In the genomic region with DNA sequence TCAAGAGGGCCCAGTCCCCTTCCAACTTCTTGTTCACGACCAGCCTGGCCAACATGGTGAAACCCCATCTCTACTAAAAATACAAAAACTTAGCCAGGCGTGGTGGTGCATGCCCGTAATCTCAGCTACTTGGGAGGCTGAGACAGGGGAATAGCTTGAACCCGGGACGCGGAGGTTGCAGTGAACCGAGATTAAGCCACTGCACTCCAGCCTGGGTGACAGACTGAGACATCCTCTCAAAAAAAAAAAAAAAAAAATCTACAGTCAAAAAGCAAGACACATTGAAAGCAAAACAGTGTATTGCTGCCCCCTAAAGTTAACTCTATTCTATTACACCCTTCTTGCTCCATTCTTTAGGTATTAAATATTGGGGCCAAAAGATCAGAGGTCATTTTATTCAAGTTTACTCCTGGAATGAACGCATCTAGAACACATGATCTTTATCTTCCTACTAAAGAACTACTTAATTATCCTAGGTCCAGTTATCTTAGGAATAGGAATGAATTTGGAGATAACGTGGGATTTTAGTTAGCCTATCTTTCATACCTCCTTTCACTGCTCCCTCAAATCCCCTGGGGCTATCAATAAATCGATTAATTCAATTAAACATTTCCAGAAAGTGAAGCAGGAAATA, we compare ENCODE assay signal across 8 cellular contexts. TPM values are rescaled to one million over a fixed set of nuclear protein-coding genes. Genes with fewer than 3 reads are reported as not detected.
A peak's percentile ranks its signal among the peaks of the same experiment; 100 is the strongest.
DNase-seq lines count a peak whose midpoint lies in the region; ATAC-seq, FAIRE-seq and TF ChIP-seq lines count a peak whose summit lies in the region.

No MANE protein-coding gene starts in this region.

- H3K27ac ChIP-seq in neural progenitor cell, result no peak overlapping the region

- H2AFZ ChIP-seq in neural progenitor cell (replicated peaks), result no peak overlapping the region

- H3K9me3 ChIP-seq in neural progenitor cell (ENCODE audit: low read depth), result no peaks in the 10 kb centered on the region

- no peak overlapping the region for H3K9ac ChIP-seq in neural progenitor cell

- H3K4me3 Mint-ChIP-seq in neural progenitor cell, result peak overlapping the region; percentile 98

- DNase-seq in CMK (ENCODE audit: low read depth) (peak; percentile 22), LHCN-M2 (ENCODE audit: low read depth) (peak; percentile 68), SW480 (ENCODE audit: low spot score) (peak; percentile 76), neural progenitor cell (ENCODE audit: low spot score) (peak; percentile 58), NCI-H1930 (lab: John Stamatoyannopoulos, UW) (no peak)

- H3K27me3 ChIP-seq in neural progenitor cell, result peaks cover 12% of the 10 kb centered on the region

- peaks cover 24% of the 10 kb centered on the region for H3K4me1 Mint-ChIP-seq in neural progenitor cell

- no peak overlapping the region for H3K27ac Mint-ChIP-seq in neural progenitor cell

- peak; percentile 12 for FAIRE-seq in endometrium (lab: Jason Lieb, UNC)

- peaks cover 17% of the 10 kb centered on the region for H3K36me3 ChIP-seq in neural progenitor cell

- peaks cover 19% of the 10 kb centered on the region for H3K4me1 ChIP-seq in neural progenitor cell

- H3K9me3 Mint-ChIP-seq in neural progenitor cell, result no peaks in the 10 kb centered on the region

- H3K79me2 ChIP-seq in neural progenitor cell (ENCODE audit: low read depth), result peaks cover 64% of the 10 kb centered on the region

- peak; percentile 69 for TF ChIP-seq CTCF in neural progenitor cell (IDR thresholded peaks at IDR 0.05)

- ATAC-seq in GM18511 (IDR thresholded peaks at IDR 0.05; ENCODE audit: unreplicated experiment) (peak; percentile 19), HG03025 (IDR thresholded peaks at IDR 0.05; ENCODE audit: low FRiP score, unreplicated experiment) (no peak)

- H3K27me3 Mint-ChIP-seq in neural progenitor cell (ENCODE audit: insufficient read depth, low read depth), result peaks cover 2% of the 10 kb centered on the region

- no peaks in the 10 kb centered on the region for H3F3A ChIP-seq in neural progenitor cell (ENCODE audit: low read depth)

- peak overlapping the region; percentile 93 for H3K4me2 ChIP-seq in neural progenitor cell

- peaks cover 11% of the 10 kb centered on the region for H3K36me3 Mint-ChIP-seq in neural progenitor cell

- peaks cover 31% of the 10 kb centered on the region for H4K20me1 ChIP-seq in neural progenitor cell (ENCODE audit: low read depth)

- peak overlapping the region; percentile 75 for H3K4me3 ChIP-seq in neural progenitor cell

RNA-seq across cellular contexts. Expression of gene ATG12, which starts 2.4 kb away (rescaled TPM):
- 72.9 and 78.6 TPM in 2 replicates for total RNA-seq in LHCN-M2 (2014; rRNA removed)
- 45.5 TPM for polyA plus RNA-seq in LHCN-M2 (2012)
- total RNA-seq in neural progenitor cell (ENCODE audit: low replicate concordance), result 50.4 and 122 TPM in 2 replicates

RNA-seq across cellular contexts. Expression of gene AP3S1, which starts 2.7 kb away (rescaled TPM):
- 171 and 369 TPM in 2 replicates for total RNA-seq in LHCN-M2 (2014; rRNA removed)
- polyA plus RNA-seq in LHCN-M2 (2012), result 61.1 TPM
- 139 and 157 TPM in 2 replicates for total RNA-seq in neural progenitor cell (ENCODE audit: low replicate concordance)

RNA-seq across cellular contexts. Expression of gene CDO1, which starts 22.5 kb away (rescaled TPM):
- total RNA-seq in LHCN-M2 (2014; rRNA removed) (2.7 and 3.1 TPM in 2 replicates), neural progenitor cell (ENCODE audit: low replicate concordance) (18.4 and 21.9 TPM in 2 replicates)
- 1.4 TPM for polyA plus RNA-seq in LHCN-M2 (2012)

Comparison
In these comparisons a context has a peak if more than half of its experiments do, and no peak if none do; other contexts are left out.
1. DNase-seq: peak in CMK (single experiment), LHCN-M2 (single experiment), SW480 (single experiment) and neural progenitor cell (single experiment); none in NCI-H1930 (0 of 2).